Comparison of ENCODE assay signal across 8 cellular contexts in genomic region chr22:44192098-44192810, GRCh38.
DNase-seq lines count a peak whose midpoint lies in the region; ATAC-seq and TF ChIP-seq lines count a peak whose summit lies in the region.

No MANE protein-coding gene starts in this region.

- H3K36me3 ChIP-seq in brain microvascular endothelial cell (replicated peaks): no peaks in the 10 kb centered on the region

- H3K27ac ChIP-seq in brain microvascular endothelial cell: no peak overlapping the region

- in situ Hi-C loops in brain microvascular endothelial cell (cut with HindIII; ENCODE audit: low pct_ligation_motif_present, low sequenced_read_pairs): no loop called here

- no peaks in the 10 kb centered on the region for H3K27me3 ChIP-seq in brain microvascular endothelial cell (replicated peaks)

- no peak for TF ChIP-seq CTCF in brain microvascular endothelial cell (IDR thresholded peaks at IDR 0.05; ENCODE audit: low read depth, low read length, missing control alignments)

- H3K4me3 ChIP-seq in brain microvascular endothelial cell (ENCODE audit: low read depth, low read length): no peak overlapping the region

- peak; percentile 21 for DNase-seq in NCI-H146 (lab: John Stamatoyannopoulos, UW)
- no peak for DNase-seq in NCI-H146 treated with DMSO at 0.1 percent for 48 hours (lab: John Stamatoyannopoulos, UW; ENCODE audit: unreplicated experiment)
- peak; percentile 90 for DNase-seq in RPMI8226
- peak; percentile 2 for DNase-seq in brain microvascular endothelial cell
- DNase-seq in stimulated activated CD4-positive, alpha-beta T cell treated with anti-CD3 and anti-CD28 coated beads, Interleukin-4, amount 100 ng/mL, for 24 hours: peak; percentile 29
- DNase-seq in AG20443 (ENCODE audit: low spot score): no peak

- ATAC-seq in HG02970 (IDR thresholded peaks at IDR 0.05; ENCODE audit: low FRiP score, unreplicated experiment) (no peak), HG02870 (IDR thresholded peaks at IDR 0.05; ENCODE audit: unreplicated experiment) (no peak)

Comparison
In these comparisons a context has a peak if more than half of its experiments do, and no peak if none do; other contexts are left out.
1. DNase-seq: peak in NCI-H146 (single experiment), RPMI8226 (single experiment), brain microvascular endothelial cell (single experiment) and stimulated activated CD4-positive, alpha-beta T cell treated with anti-CD3 and anti-CD28 coated beads, Interleukin-4, amount 100 ng/mL, for 24 hours (single experiment); none in NCI-H146 treated with DMSO at 0.1 percent for 48 hours (single experiment) and AG20443 (single experiment).